In the genomic region with DNA sequence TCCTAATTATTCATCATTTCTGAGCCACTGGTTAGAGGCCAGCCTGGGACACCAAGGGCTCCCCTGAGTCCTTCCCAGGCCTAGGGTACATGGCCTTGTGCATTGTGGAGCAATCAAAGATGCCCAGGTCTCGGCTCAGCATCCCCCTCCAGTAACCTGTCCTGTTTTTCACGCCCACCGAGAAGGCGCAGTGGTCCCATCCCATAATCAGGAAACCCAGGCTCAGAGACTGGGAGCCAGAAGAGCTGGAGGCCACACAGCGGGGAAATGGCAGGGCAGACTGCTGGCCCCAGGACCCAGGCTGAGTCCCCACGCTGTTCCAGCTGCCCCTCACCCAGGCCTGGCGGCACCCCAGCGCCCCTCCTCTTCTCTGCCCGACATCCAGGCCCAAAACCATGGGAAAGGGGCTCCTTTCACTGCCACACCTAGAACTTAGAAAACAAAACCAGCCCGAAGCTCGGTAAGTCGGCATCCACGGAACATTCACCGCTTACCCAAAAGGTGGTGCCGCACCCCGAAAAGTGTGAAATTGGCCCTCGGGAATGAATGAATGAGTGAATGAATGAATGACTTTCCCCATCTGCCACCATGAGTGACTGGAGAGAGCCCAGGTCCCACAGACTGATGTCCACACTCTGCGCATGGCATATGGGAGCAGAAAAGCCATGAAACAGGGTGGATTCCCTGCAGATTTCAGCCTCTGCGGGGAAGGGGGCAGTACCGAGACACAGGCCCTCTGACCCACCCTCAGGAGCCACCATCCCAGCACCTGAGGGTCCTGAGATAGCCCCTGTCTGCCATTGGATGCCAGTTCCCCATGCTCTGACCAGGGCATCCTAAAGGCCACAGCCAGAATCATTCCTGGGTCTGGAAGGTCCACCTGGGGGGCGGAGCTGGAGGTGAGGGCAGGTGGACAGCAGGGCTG, we compare ENCODE assay signal across 16 cellular contexts.
DNase-seq lines count a peak whose midpoint lies in the region; ATAC-seq, FAIRE-seq and TF ChIP-seq lines count a peak whose summit lies in the region.
"Had no signal": no experiment of that assay in that cellular context is flagged by ENCODE, and none has a peak within 500 bp of the region (broad histone marks: within the 10 kb centered on the region; RNA-seq: fewer than 3 reads in every experiment).

No MANE protein-coding gene starts in this region.

- CTCF ChIA-PET in HepG2 (lab: Yijun Ruan, JAX; ENCODE audit: low intra/inter-chr PET ratio, low total read pairs), result no interaction called here

- no peaks in the 10 kb centered on the region for H3K27me3 ChIP-seq in right lobe of liver
- peaks cover 12 to 76% of the 10 kb centered on the region in 2 experiments; a peak in 3 of 5 replicates for H3K27me3 ChIP-seq in HepG2 (ENCODE audit: control insufficient read depth in 1 of 2, insufficient read depth in 2 of 2, low read length in 2 of 2)
- no peaks in the 10 kb centered on the region for H3K27me3 ChIP-seq in body of pancreas
- no peaks in the 10 kb centered on the region for H3K27me3 ChIP-seq in neural progenitor cell
- H3K27me3 ChIP-seq in aorta (ENCODE audit: control insufficient read depth in 1 of 2, insufficient read depth in 2 of 2, low read length in 1 of 2), result no peaks in the 10 kb centered on the region

- no peak for TF ChIP-seq POLR2A in right lobe of liver (IDR thresholded peaks at IDR 0.05)
- no peak for TF ChIP-seq POLR2A in HepG2 (IDR thresholded peaks at IDR 0.05; ENCODE audit: insufficient read depth in 1 of 2, low read depth in 2 of 2, low read length in 2 of 2)
- no peak for TF ChIP-seq POLR2A in body of pancreas (IDR thresholded peaks at IDR 0.05)

- in situ Hi-C loops in HepG2 (cut with HindIII; ENCODE audit: extremely low pct_ligation_motif_present, low pct_unique_long_range_greater_than_20kb), result no loop called here

- no peaks in the 10 kb centered on the region for H3K9me3 ChIP-seq in right lobe of liver
- no peaks in the 10 kb centered on the region for H3K9me3 ChIP-seq in HepG2 (ENCODE audit: low read length)
- no peaks in the 10 kb centered on the region for H3K9me3 ChIP-seq in body of pancreas
- H3K9me3 ChIP-seq in neural progenitor cell (ENCODE audit: low read depth), result no peaks in the 10 kb centered on the region
- no peaks in the 10 kb centered on the region for H3K9me3 ChIP-seq in aorta (ENCODE audit: control insufficient read depth, low read length)
- H3K9me3 ChIP-seq: A549 had no signal

- intact Hi-C loops in right lobe of liver (cut with DNase I) (no loop called here), HepG2 (cut with micrococcal nuclease; ENCODE audit: unreplicated experiment) (no loop called here), body of pancreas (cut with DNase I) (no loop called here), aorta (cut with DNase I) (no loop called here), head of caudate nucleus (cut with DNase I) (no loop called here)

- H3K36me3 ChIP-seq in right lobe of liver (no peaks in the 10 kb centered on the region), HepG2 (replicated peaks in 1 of 2; ENCODE audit: control insufficient read depth in 1 of 2, insufficient read depth in 2 of 2, low read length in 2 of 2) (no peaks in the 10 kb centered on the region), body of pancreas (replicated peaks in 1 of 2; ENCODE audit: insufficient read depth in 1 of 2, low read depth in 2 of 2) (no peaks in the 10 kb centered on the region), neural progenitor cell (no peaks in the 10 kb centered on the region), aorta (ENCODE audit: control insufficient read depth in 1 of 2, insufficient read depth in 2 of 2, low read length in 1 of 2) (no peaks in the 10 kb centered on the region)

- H3K4me3 Mint-ChIP-seq in neural progenitor cell, result no peak overlapping the region

- H2AFZ ChIP-seq in HepG2 (ENCODE audit: low read length) (no peak overlapping the region), neural progenitor cell (replicated peaks) (no peak overlapping the region)

- H3K4me2 ChIP-seq in HepG2 (ENCODE audit: low read depth, low read length), result no peak overlapping the region
- no peak overlapping the region for H3K4me2 ChIP-seq in neural progenitor cell
- H3K4me2 ChIP-seq: A549 had no signal

- H3K9ac ChIP-seq in HepG2 (ENCODE audit: insufficient read depth, low read depth, low read length), result no peak overlapping the region
- H3K9ac ChIP-seq in neural progenitor cell, result no peak overlapping the region

- no TSS peak for BruUV-seq in HepG2 (replicated peaks; lab: Mats Ljungman, UMichigan)

- POLR2A ChIA-PET in HepG2 (lab: Yijun Ruan, JAX), result no interaction called here

- no peak overlapping the region for H3K27ac ChIP-seq in right lobe of liver
- H3K27ac ChIP-seq in HepG2 (ENCODE audit: extremely low read length, insufficient read depth, low read length), result no peak overlapping the region
- H3K27ac ChIP-seq in body of pancreas, result no peak overlapping the region
- H3K27ac ChIP-seq in neural progenitor cell, result no peak overlapping the region
- H3K27ac ChIP-seq in aorta (ENCODE audit: low read depth in 1 of 2, low read length in 2 of 2), result no peak overlapping the region
- H3K27ac ChIP-seq: A549 had no signal

- TF ChIP-seq EP300 in HepG2 (IDR thresholded peaks at IDR 0.05; ENCODE audit: low read depth in 2 of 2, low read length in 2 of 2) (no peak), HepG2 (CRISPR knock-in tag; IDR thresholded peaks at IDR 0.05; ENCODE audit: borderline replicate concordance) (no peak)

- H4K20me1 ChIP-seq in HepG2 (ENCODE audit: insufficient read depth, low read length) (no peaks in the 10 kb centered on the region), neural progenitor cell (ENCODE audit: low read depth) (no peaks in the 10 kb centered on the region)

- no peaks in the 10 kb centered on the region for H3K79me2 ChIP-seq in HepG2 (ENCODE audit: insufficient read depth, low read length)
- no peaks in the 10 kb centered on the region for H3K79me2 ChIP-seq in neural progenitor cell (ENCODE audit: low read depth)

- DNase-seq in right lobe of liver (peak in 2 of 3 donors; percentile 4 to 24), HepG2 (ENCODE audit: low spot score) (no peak), body of pancreas (peak in 3 of 4 donors; percentile 1 to 11 (median 4)), neural progenitor cell (ENCODE audit: low spot score) (no peak), aorta (peak; percentile 23 to 36), EL (no peak), head of caudate nucleus (no peak)
- no peak for DNase-seq in activated naive CD4-positive, alpha-beta T cell treated with anti-CD3 and anti-CD28 coated beads, Interleukin-2, amount 50 U/mL, for 16 hours
- DNase-seq: COR-L47, NCI-H1048, NCI-H1436 treated with DMSO at 0.1 percent for 48 hours, NCI-H2029 treated with DMSO at 0.1 percent for 48 hours, NCI-H2171 treated with DMSO at 0.1 percent for 48 hours, NCI-H446 treated with DMSO at 0.1 percent for 48 hours had no signal

- peaks cover 13% of the 10 kb centered on the region for H3K27me3 Mint-ChIP-seq in neural progenitor cell (ENCODE audit: insufficient read depth, low read depth)

- H3K4me1 ChIP-seq in right lobe of liver, result no peaks in the 10 kb centered on the region
- H3K4me1 ChIP-seq in HepG2 (ENCODE audit: insufficient read depth, low read length), result no peaks in the 10 kb centered on the region
- peaks cover 67% of the 10 kb centered on the region for H3K4me1 ChIP-seq in body of pancreas
- H3K4me1 ChIP-seq in neural progenitor cell, result peaks cover 49% of the 10 kb centered on the region
- no peaks in the 10 kb centered on the region for H3K4me1 ChIP-seq in aorta (ENCODE audit: control insufficient read depth in 1 of 2, insufficient read depth in 2 of 2, low read length in 2 of 2)
- H3K4me1 ChIP-seq: A549 had no signal

- H3F3A ChIP-seq in neural progenitor cell (ENCODE audit: low read depth), result peaks cover 18% of the 10 kb centered on the region

- H3K4me1 Mint-ChIP-seq in neural progenitor cell, result peaks cover 44% of the 10 kb centered on the region

- no peaks in the 10 kb centered on the region for H3K36me3 Mint-ChIP-seq in neural progenitor cell

- ATAC-seq in right lobe of liver, result no peak
- ATAC-seq in HepG2, result no peak
- no peak for ATAC-seq in body of pancreas
- no peak for ATAC-seq in aorta (ENCODE audit: low FRiP score)
- ATAC-seq: A549 had no signal

- no peak for FAIRE-seq in HepG2 (lab: Jason Lieb, UNC)
- FAIRE-seq: A549, GM19239 had no signal

- no peak overlapping the region for H3K4me3 ChIP-seq in right lobe of liver
- H3K4me3 ChIP-seq in HepG2 (replicated peaks in 1 of 3; ENCODE audit: insufficient read depth in 1 of 3, low read depth in 2 of 3, low read length in 3 of 3), result no peak overlapping the region
- no peak overlapping the region for H3K4me3 ChIP-seq in body of pancreas
- H3K4me3 ChIP-seq in neural progenitor cell, result no peak overlapping the region
- no peak overlapping the region for H3K4me3 ChIP-seq in aorta (ENCODE audit: low read length in 2 of 2)
- H3K4me3 ChIP-seq: A549 had no signal

- TF ChIP-seq RAD21 in HepG2 (CRISPR knock-in tag; IDR thresholded peaks at IDR 0.05), result no peak

- TF ChIP-seq CTCF in right lobe of liver (IDR thresholded peaks at IDR 0.05), result no peak
- TF ChIP-seq CTCF in HepG2 (CRISPR knock-in tag; IDR thresholded peaks at IDR 0.05), result no peak
- no peak for TF ChIP-seq CTCF in body of pancreas (IDR thresholded peaks at IDR 0.05)
- no peak for TF ChIP-seq CTCF in neural progenitor cell (IDR thresholded peaks at IDR 0.05)

- H3K9me3 Mint-ChIP-seq in neural progenitor cell, result no peaks in the 10 kb centered on the region

- H3K27ac Mint-ChIP-seq in neural progenitor cell, result peak overlapping the region; percentile 25

- 61% methylated on average over 5 of the region's 21 CpGs for WGBS in right lobe of liver (ENCODE audit: insufficient coverage, low coverage, low lambda C conversion rate, missing lambda C conversion rate)
- 60% methylated on average over 8 of the region's 21 CpGs for WGBS in HepG2 (ENCODE audit: low lambda C conversion rate)
- 85 to 86% methylated on average over 13 to 21 of the region's 21 CpGs for WGBS in body of pancreas, 2 donors
- 89 to 90% methylated on average over 21 of the region's 21 CpGs for WGBS in aorta, 2 donors

TF ChIP-seq in HepG2, 621 proteins besides CTCF, POLR2A, EP300 and RAD21 (continues in another document):
- TF ChIP-seq IRX3 (CRISPR knock-in tag; IDR thresholded peaks at IDR 0.05; ENCODE audit: borderline replicate concordance, low read depth), result no peak
- no peak for TF ChIP-seq ISL2 (CRISPR knock-in tag; IDR thresholded peaks at IDR 0.05)
- TF ChIP-seq, protein P1, sequence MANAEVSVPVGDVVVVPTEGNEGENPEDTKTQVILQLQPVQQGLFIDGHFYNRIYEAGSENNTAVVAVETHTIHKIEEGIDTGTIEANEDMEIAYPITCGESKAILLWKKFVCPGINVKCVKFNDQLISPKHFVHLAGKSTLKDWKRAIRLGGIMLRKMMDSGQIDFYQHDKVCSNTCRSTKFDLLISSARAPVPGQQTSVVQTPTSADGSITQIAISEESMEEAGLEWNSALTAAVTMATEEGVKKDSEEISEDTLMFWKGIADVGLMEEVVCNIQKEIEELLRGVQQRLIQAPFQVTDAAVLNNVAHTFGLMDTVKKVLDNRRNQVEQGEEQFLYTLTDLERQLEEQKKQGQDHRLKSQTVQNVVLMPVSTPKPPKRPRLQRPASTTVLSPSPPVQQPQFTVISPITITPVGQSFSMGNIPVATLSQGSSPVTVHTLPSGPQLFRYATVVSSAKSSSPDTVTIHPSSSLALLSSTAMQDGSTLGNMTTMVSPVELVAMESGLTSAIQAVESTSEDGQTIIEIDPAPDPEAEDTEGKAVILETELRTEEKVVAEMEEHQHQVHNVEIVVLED (CRISPR knock-in tag; IDR thresholded peaks at IDR 0.05; ENCODE audit: borderline replicate concordance), result no peak
- TF ChIP-seq KMT2A (CRISPR knock-in tag; IDR thresholded peaks at IDR 0.05), result no peak

Comparison
In these comparisons a context has a peak if more than half of its experiments do, and no peak if none do; other contexts are left out.
1. DNase-seq: peak in right lobe of liver (2 of 3), body of pancreas (3 of 4) and aorta (2 of 2); none in HepG2 (single experiment), neural progenitor cell (single experiment), EL (single experiment), activated naive CD4-positive, alpha-beta T cell treated with anti-CD3 and anti-CD28 coated beads, Interleukin-2, amount 50 U/mL, for 16 hours (single experiment) and head of caudate nucleus (0 of 42).